ENCODE assay signal across 8 cellular contexts in genomic region chr12:57935839-57936512, GRCh38. TPM values are rescaled to one million over a fixed set of nuclear protein-coding genes. Genes with fewer than 3 reads are reported as not detected.
DNase-seq lines count a peak whose midpoint lies in the region; ATAC-seq and TF ChIP-seq lines count a peak whose summit lies in the region.

No MANE protein-coding gene starts in this region.

- no peaks in the 10 kb centered on the region for H3K9me3 ChIP-seq in right cardiac atrium (ENCODE audit: control insufficient read depth, low read length)
- no peaks in the 10 kb centered on the region for H3K9me3 ChIP-seq in uterus

- 2% methylated on average over 29 of the region's 29 CpGs for WGBS in right cardiac atrium

- peak; percentile 100 for ATAC-seq in GM18498 (IDR thresholded peaks at IDR 0.05; ENCODE audit: unreplicated experiment)
- peak; percentile 99 for ATAC-seq in HG02885 (IDR thresholded peaks at IDR 0.05; ENCODE audit: poor library complexity, unreplicated experiment)
- peak; percentile 95 to 96 for ATAC-seq in right cardiac atrium

- no peaks in the 10 kb centered on the region for H3K27me3 Mint-ChIP-seq in T-helper 1 cell treated with Interleukin-12 subunit alpha and Interleukin-12 subunit beta and Interleukin-4 antibody, amounts not matched to agents 30 μg/mL and 1 μg/mL, for 36 hours (ENCODE audit: low read depth)

- peaks cover 19% of the 10 kb centered on the region for H3K36me3 Mint-ChIP-seq in T-helper 1 cell treated with Interleukin-12 subunit alpha and Interleukin-12 subunit beta and Interleukin-4 antibody, amounts not matched to agents 30 μg/mL and 1 μg/mL, for 36 hours (ENCODE audit: low read depth)

- H3K27ac ChIP-seq in angular gyrus (ENCODE audit: low read depth, low read length) (peak overlapping the region; percentile 82), right cardiac atrium (ENCODE audit: low read length) (peak overlapping the region; percentile 71), uterus (peak overlapping the region; percentile 63 to 69)

- peak overlapping the region; percentile 98 for H3K27ac Mint-ChIP-seq in T-helper 1 cell treated with Interleukin-12 subunit alpha and Interleukin-12 subunit beta and Interleukin-4 antibody, amounts not matched to agents 30 μg/mL and 1 μg/mL, for 36 hours

- H3K4me1 Mint-ChIP-seq in T-helper 1 cell treated with Interleukin-12 subunit alpha and Interleukin-12 subunit beta and Interleukin-4 antibody, amounts not matched to agents 30 μg/mL and 1 μg/mL, for 36 hours (ENCODE audit: low read depth) = peaks cover 27% of the 10 kb centered on the region

- H3K36me3 ChIP-seq in uterus = no peaks in the 10 kb centered on the region

- H3K4me1 ChIP-seq in right cardiac atrium (ENCODE audit: control insufficient read depth, insufficient read depth, low read length) = no peaks in the 10 kb centered on the region
- H3K4me1 ChIP-seq in uterus = no peaks in the 10 kb centered on the region

- intact Hi-C loops in right cardiac atrium (cut with DNase I) (no loop called here), uterus (cut with DNase I; ENCODE audit: low total_unique reads) (no loop called here)

- no peaks in the 10 kb centered on the region for H3K9me3 Mint-ChIP-seq in T-helper 1 cell treated with Interleukin-12 subunit alpha and Interleukin-12 subunit beta and Interleukin-4 antibody, amounts not matched to agents 30 μg/mL and 1 μg/mL, for 36 hours

- TF ChIP-seq CTCF in uterus (IDR thresholded peaks at IDR 0.05) = no peak

- peak overlapping the region; percentile 95 for H3K4me3 Mint-ChIP-seq in T-helper 1 cell treated with Interleukin-12 subunit alpha and Interleukin-12 subunit beta and Interleukin-4 antibody, amounts not matched to agents 30 μg/mL and 1 μg/mL, for 36 hours

- TF ChIP-seq POLR2A in uterus (IDR thresholded peaks at IDR 0.05) = peak; percentile 15 to 19

- H3K4me3 ChIP-seq in right cardiac atrium (ENCODE audit: low read length) (peak overlapping the region; percentile 95), uterus (peak overlapping the region; percentile 51 to 63)

- DNase-seq in NCI-H1694 (lab: John Stamatoyannopoulos, UW) = peak; percentile 83
- peak; percentile 91 to 95 (median 92) for DNase-seq in right cardiac atrium
- peak; percentile 80 for DNase-seq in pulmonary artery endothelial cell (ENCODE audit: low read depth, low spot score)
- DNase-seq in uterus = peak; percentile 89 to 91

- no peaks in the 10 kb centered on the region for H3K27me3 ChIP-seq in right cardiac atrium (ENCODE audit: control insufficient read depth, insufficient read depth)
- no peaks in the 10 kb centered on the region for H3K27me3 ChIP-seq in uterus

RNA-seq across cellular contexts. Expression of gene ATP23, which starts 5.4 kb away (rescaled TPM):
- total RNA-seq in right cardiac atrium (10 to 100 TPM in 2 of 4 donors, 1 to 10 TPM in 2; 6.4 to 11.9 (median 8.4) TPM), pulmonary artery endothelial cell (8.4 and 10.6 TPM in 2 replicates), uterus (10 to 100 TPM in 1 of 4 donors, 1 to 10 TPM in 3; 4.9 to 59.1 (median 8.6) TPM)
- 14.3 TPM for polyA plus RNA-seq in right cardiac atrium

Comparison
In these comparisons a context has a peak if more than half of its experiments do, and no peak if none do; other contexts are left out.
1. Peak in every context shown above with its lines: DNase-seq, ATAC-seq, H3K4me3 ChIP-seq and H3K27ac ChIP-seq.